Comparison of ENCODE assay signal across 8 cellular contexts in genomic region chr17:7403902-7404736, GRCh38. TPM values are rescaled to one million over a fixed set of nuclear protein-coding genes. Genes with fewer than 3 reads are reported as not detected.
DNase-seq lines count a peak whose midpoint lies in the region; ATAC-seq and TF ChIP-seq lines count a peak whose summit lies in the region.

Gene TMEM256 (minus strand): TSS chr17:7404097. CDS start chr17:7404084, 13 bp downstream.

- DNase-seq in AG04450 (ENCODE audit: low read depth, low spot score) (peak; percentile 99), NCI-H345 treated with DMSO at 0.1 percent for 48 hours (lab: John Stamatoyannopoulos, UW; ENCODE audit: unreplicated experiment) (peak; percentile 97), inferior parietal cortex (ENCODE audit: extremely low spot score) (peak; percentile 98), spleen (peak; percentile 98)
- DNase-seq in activated CD4-positive, CD25-positive, alpha-beta regulatory T cell (lab: John Stamatoyannopoulos, UW): peak; percentile 87 to 92 (median 88)
- DNase-seq in central memory CD4-positive, alpha-beta T cell: peak; percentile 93

- no peaks in the 10 kb centered on the region for H3K27me3 ChIP-seq in AG04450 (ENCODE audit: control insufficient read depth, insufficient read depth, low read length)
- peaks cover 0 to 30% (median 7%) of the 10 kb centered on the region in 7 donors for H3K27me3 ChIP-seq in spleen (replicated peaks in 1 of 7)

- intact Hi-C loops in spleen (cut with DNase I; ENCODE audit: low total_unique reads): no loop called here

- peak within 1 kb of the TSS; percentile 87 for H3K4me3 ChIP-seq in AG04450 (ENCODE audit: low read depth, low read length)
- H3K4me3 ChIP-seq in spleen: peak within 1 kb of the TSS; percentile 46 to 90 (median 66)

- CTCF ChIA-PET in AG04450 (lab: Charles Lee): interaction anchor here (0.5 to 2.4 kb wide), 13 partner anchors 9 to 706 kb away, joined by 3 to 9 read pairs (median 3); partner anchors contain the start of genes KCTD11, PLSCR3 and SENP3

- peak; percentile 82 for ATAC-seq in HG03196 (IDR thresholded peaks at IDR 0.05; ENCODE audit: unreplicated experiment)

- peaks cover 8 to 43% (median 26%) of the 10 kb centered on the region in 6 donors for H3K4me1 ChIP-seq in spleen

- peak; percentile 95 for TF ChIP-seq POLR2A in GM18951 (IDR thresholded peaks at IDR 0.05; ENCODE audit: extremely low read depth, insufficient read depth, insufficient read length)
- peak in 2 of 3 donors; percentile 10 to 89 for TF ChIP-seq POLR2A in spleen (IDR thresholded peaks at IDR 0.05)

- peak within 1 kb of the TSS; percentile 61 for H3K27ac ChIP-seq in AG04450 (ENCODE audit: low read depth, low read length)
- H3K27ac ChIP-seq in spleen: peak within 1 kb of the TSS; percentile 72 to 91 (median 83)

- H3K9me3 ChIP-seq in AG04450 (ENCODE audit: control insufficient read depth, insufficient read depth, low read length): no peaks in the 10 kb centered on the region
- H3K9me3 ChIP-seq in spleen: no peaks in the 10 kb centered on the region

- H3K36me3 ChIP-seq in spleen: no peaks in the 10 kb centered on the region

- in situ Hi-C loops in GM18951 (cut with MboI; ENCODE audit: low sequenced_read_pairs, unreplicated experiment): no loop called here

- POLR2A ChIA-PET in AG04450 (lab: Yijun Ruan, JAX): interaction anchor here (0.6 to 1.9 kb wide), 26 partner anchors 9 to 806 kb away, joined by 3 to 20 read pairs (median 4); partner anchors contain the start of genes AURKB, CD68, DVL2 and NEURL4

- TF ChIP-seq CTCF in AG04450 (IDR thresholded peaks at IDR 0.05; ENCODE audit: low read depth, low read length) (0 out of 2 replicates have a peak, but pooled peaks have one; percentile 1), spleen (IDR thresholded peaks at IDR 0.05 in 8 of 11, conservative IDR thresholded peaks at IDR 0.05 in 3 of 11) (peak in 3 of 11 experiments; percentile 7 to 47 (median 27))

- WGBS in spleen, 5 donors: 0 to 1% (median 0%) methylated on average over 35 to 53 of the region's 53 CpGs

RNA-seq across cellular contexts. Expression of gene TMEM256, which starts in this region (rescaled TPM):
- polyA plus RNA-seq in AG04450 (2011; rRNA removed): 83.8 and 104 TPM in 2 replicates
- polyA minus RNA-seq in AG04450 (2011; rRNA and poly(A)+ RNA removed): 9.7 and 16.9 TPM in 2 replicates
- total RNA-seq in spleen: 10 to 100 TPM; 39.1 to 82.5 (median 50.3) TPM
- 100 to 1,000 TPM; 175 to 193 (median 179) TPM for polyA plus RNA-seq in spleen

Comparison
In these comparisons a context has a peak if more than half of its experiments do, and no peak if none do; other contexts are left out.
1. Peak in every context shown above with its lines: DNase-seq, ATAC-seq, H3K4me3 ChIP-seq and H3K27ac ChIP-seq.